In the genomic region with DNA sequence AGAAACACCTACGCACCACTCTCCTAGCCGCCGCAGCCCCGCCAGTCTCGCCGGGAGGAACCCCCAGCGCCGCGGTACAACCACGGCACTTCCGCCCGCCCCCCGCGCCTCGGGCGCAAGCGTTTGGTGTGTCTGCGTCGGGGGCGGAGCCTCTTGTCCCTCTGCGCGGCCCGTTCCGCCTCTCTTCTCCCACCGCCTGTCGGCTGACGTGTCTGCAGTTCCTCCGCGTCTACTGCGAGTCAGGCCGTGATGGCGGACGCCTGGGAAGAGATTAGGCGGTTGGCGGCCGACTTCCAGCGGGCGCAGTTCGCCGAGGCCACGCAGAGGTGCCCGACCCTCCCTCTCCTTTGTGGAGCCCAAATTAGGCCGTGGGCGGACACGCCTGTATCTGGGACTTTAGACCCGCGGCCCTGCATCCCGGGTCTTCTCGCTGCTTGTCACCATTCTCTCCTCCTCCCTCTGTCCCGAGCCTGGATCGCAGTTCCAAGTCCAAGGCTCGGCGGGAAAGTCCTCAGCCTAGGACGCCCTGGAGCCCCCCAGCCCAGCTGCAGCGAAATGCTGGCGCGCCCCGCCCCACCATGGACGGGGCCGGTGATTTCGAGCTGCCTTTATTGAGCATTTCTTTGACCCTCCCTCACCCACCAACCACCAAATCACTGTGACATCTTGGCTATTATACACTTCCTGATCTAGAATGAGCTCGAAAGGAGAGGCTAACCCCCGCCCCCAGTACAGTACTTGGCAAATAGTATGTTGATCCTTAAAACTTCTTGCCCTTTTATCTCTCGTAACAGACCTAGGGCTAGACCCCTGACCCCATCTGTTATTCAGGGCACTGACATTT, we compare ENCODE assay signal across 1 cellular context.
TF ChIP-seq lines count a peak whose summit lies in the region.

A gene (plus strand): TSS at position 182 of the 844 bp plus-strand sequence. CDS start 68 bp downstream, at position 250.

TF ChIP-seq in endothelial cell of umbilical vein, 7 proteins besides CTCF, POLR2A, EP300 and RAD21 (continued from another document):
- TF ChIP-seq, protein P1, sequence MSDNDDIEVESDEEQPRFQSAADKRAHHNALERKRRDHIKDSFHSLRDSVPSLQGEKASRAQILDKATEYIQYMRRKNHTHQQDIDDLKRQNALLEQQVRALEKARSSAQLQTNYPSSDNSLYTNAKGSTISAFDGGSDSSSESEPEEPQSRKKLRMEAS (IDR thresholded peaks at IDR 0.05; ENCODE audit: insufficient read depth, insufficient read length): no peak
